Comparison of ENCODE assay signal across 8 cellular contexts in genomic region chr10:108812906-108813305, GRCh38.
"Had no signal": no experiment of that assay in that cellular context is flagged by ENCODE, and none has a peak within 500 bp of the region (broad histone marks: within the 10 kb centered on the region; RNA-seq: fewer than 3 reads in every experiment).

No MANE protein-coding gene starts in this region.

- H3K4me1 ChIP-seq: HAP-1 had no signal

- ATAC-seq: GM23338, HCT116 had no signal

- H3K9ac ChIP-seq: GM23248 had no signal

- H3K9me3 ChIP-seq: HAP-1 had no signal

- DNase-seq: GM23248, GOT3, H7, H9, HCEC 1CT had no signal

- H3K27ac ChIP-seq: GM23248 had no signal

- H3K4me3 ChIP-seq: GM23248, GM23338, HAP-1 had no signal

- H3K4me2 ChIP-seq: GM23338 had no signal

- H2AFZ ChIP-seq: GM23248, GM23338 had no signal

- H3K36me3 ChIP-seq: HAP-1 had no signal
